1 cellular context compared by ENCODE assay signal in genomic region chr19:30229524-30230174, GRCh38.
TF ChIP-seq lines count a peak whose summit lies in the region.

No MANE protein-coding gene starts in this region.

TF ChIP-seq in HEK293, 187 proteins besides CTCF, POLR2A, EP300 and RAD21 (continued from another document and continues in another):
- TF ChIP-seq ZNF266 (tag by site-specific recombination; IDR thresholded peaks at IDR 0.05; ENCODE audit: low read depth) (no peak), ZFP41 (tag by site-specific recombination; IDR thresholded peaks at IDR 0.05; ENCODE audit: borderline replicate concordance) (no peak), PRDM1 (tag by site-specific recombination; IDR thresholded peaks at IDR 0.05) (peak; percentile 52), ZNF654 (tag by site-specific recombination; IDR thresholded peaks at IDR 0.05; ENCODE audit: low read depth) (no peak), MZF1 (tag by site-specific recombination; IDR thresholded peaks at IDR 0.05; ENCODE audit: borderline replicate concordance) (no peak), ZBTB17 (tag by site-specific recombination; IDR thresholded peaks at IDR 0.05) (peak; percentile 96), ZNF664 (tag by site-specific recombination; IDR thresholded peaks at IDR 0.05) (no peak), ZNF423 (tag by site-specific recombination; IDR thresholded peaks at IDR 0.05) (no peak), ZNF302 (tag by site-specific recombination; IDR thresholded peaks at IDR 0.05; ENCODE audit: low read depth) (no peak), HOXA7 (CRISPR knock-in tag; IDR thresholded peaks at IDR 0.05; ENCODE audit: borderline replicate concordance) (no peak), ZNF214 (tag by site-specific recombination; IDR thresholded peaks at IDR 0.05; ENCODE audit: borderline replicate concordance) (no peak), ZEB2 (tag by site-specific recombination; IDR thresholded peaks at IDR 0.05) (peak; percentile 79), ZNF510 (tag by site-specific recombination; IDR thresholded peaks at IDR 0.05; ENCODE audit: insufficient replicate concordance) (no peak), ZNF600 (tag by site-specific recombination; IDR thresholded peaks at IDR 0.05) (peak; percentile 100), ZNF114 (tag by site-specific recombination; IDR thresholded peaks at IDR 0.05) (no peak), ZNF501 (tag by site-specific recombination; IDR thresholded peaks at IDR 0.05) (no peak), KLF9 (tag by site-specific recombination; IDR thresholded peaks at IDR 0.05; ENCODE audit: low read depth) (no peak), ZNF140 (tag by site-specific recombination; IDR thresholded peaks at IDR 0.05) (no peak), PRDM4 (tag by site-specific recombination; IDR thresholded peaks at IDR 0.05) (no peak), ZNF624 (tag by site-specific recombination; IDR thresholded peaks at IDR 0.05) (no peak), ZNF645 (tag by site-specific recombination; IDR thresholded peaks at IDR 0.05) (no peak), ZNF112 (tag by site-specific recombination; IDR thresholded peaks at IDR 0.05) (no peak), FEZF1 (tag by site-specific recombination; IDR thresholded peaks at IDR 0.05) (no peak; the same call in 1 of the 2 replicates), HOXC10 (CRISPR knock-in tag; IDR thresholded peaks at IDR 0.05) (no peak), ZNF544 (tag by site-specific recombination; IDR thresholded peaks at IDR 0.05) (no peak), ZNF10 (tag by site-specific recombination; IDR thresholded peaks at IDR 0.05) (no peak), SALL2 (tag by site-specific recombination; IDR thresholded peaks at IDR 0.05; ENCODE audit: borderline replicate concordance) (no peak), ZNF830 (tag by site-specific recombination; IDR thresholded peaks at IDR 0.05; ENCODE audit: low read depth) (no peak), KLF10 (tag by site-specific recombination; IDR thresholded peaks at IDR 0.05) (no peak; the same call in 1 of the 2 replicates), BCL11A (tag by site-specific recombination; IDR thresholded peaks at IDR 0.05; ENCODE audit: low read depth) (peak; percentile 77; the same call in 1 of the 2 replicates), ZNF658 (tag by site-specific recombination; IDR thresholded peaks at IDR 0.05) (no peak), ZNF785 (tag by site-specific recombination; IDR thresholded peaks at IDR 0.05) (no peak; the same call in 1 of the 2 replicates), SCRT2 (tag by site-specific recombination; IDR thresholded peaks at IDR 0.05) (no peak), ZNF324 (tag by site-specific recombination; IDR thresholded peaks at IDR 0.05) (no peak), ZIC2 (tag by site-specific recombination; IDR thresholded peaks at IDR 0.05) (peak; percentile 89), ZBTB21 (tag by site-specific recombination; IDR thresholded peaks at IDR 0.05) (peak; percentile 98), ZNF837 (tag by site-specific recombination; IDR thresholded peaks at IDR 0.05) (no peak), ZNF354C (tag by site-specific recombination; IDR thresholded peaks at IDR 0.05; ENCODE audit: borderline replicate concordance, low read depth) (no peak), KLF8 (tag by site-specific recombination; IDR thresholded peaks at IDR 0.05) (peak; percentile 51; the same call in 1 of the 2 replicates), ZNF530 (tag by site-specific recombination; IDR thresholded peaks at IDR 0.05; ENCODE audit: low read depth) (no peak), SP3 (tag by site-specific recombination; IDR thresholded peaks at IDR 0.05) (no peak), ZNF335 (tag by site-specific recombination; conservative IDR thresholded peaks at IDR 0.05) (no peak; the same call in 1 of the 2 replicates), ZNF157 (tag by site-specific recombination; IDR thresholded peaks at IDR 0.05) (no peak), ZNF391 (tag by site-specific recombination; IDR thresholded peaks at IDR 0.05; ENCODE audit: borderline replicate concordance, low read depth) (no peak), MYNN (tag by site-specific recombination; IDR thresholded peaks at IDR 0.05; ENCODE audit: borderline replicate concordance) (no peak), ZNF660 (tag by site-specific recombination; IDR thresholded peaks at IDR 0.05) (peak; percentile 96), ZNF76 (tag by site-specific recombination; IDR thresholded peaks at IDR 0.05; ENCODE audit: borderline replicate concordance, low read depth) (no peak), ZNF23 (tag by site-specific recombination; IDR thresholded peaks at IDR 0.05; ENCODE audit: borderline replicate concordance) (no peak), ZNF670 (tag by site-specific recombination; IDR thresholded peaks at IDR 0.05; ENCODE audit: low read depth) (no peak), ZNF776 (tag by site-specific recombination; IDR thresholded peaks at IDR 0.05; ENCODE audit: borderline replicate concordance) (no peak), PRDM10 (tag by site-specific recombination; IDR thresholded peaks at IDR 0.05) (peak; percentile 37; the same call in 1 of the 2 replicates), ZNF549 (tag by site-specific recombination; IDR thresholded peaks at IDR 0.05) (no peak), ZNF514 (tag by site-specific recombination; IDR thresholded peaks at IDR 0.05) (no peak), ZSCAN4 (tag by site-specific recombination; IDR thresholded peaks at IDR 0.05) (no peak), REPIN1 (tag by site-specific recombination; IDR thresholded peaks at IDR 0.05; ENCODE audit: low read depth) (no peak), ZNF548 (tag by site-specific recombination; IDR thresholded peaks at IDR 0.05) (no peak), ZNF623 (tag by site-specific recombination; IDR thresholded peaks at IDR 0.05) (no peak), EGR2 (tag by site-specific recombination; IDR thresholded peaks at IDR 0.05; ENCODE audit: low read depth) (no peak)
- TF ChIP-seq, protein P1, sequence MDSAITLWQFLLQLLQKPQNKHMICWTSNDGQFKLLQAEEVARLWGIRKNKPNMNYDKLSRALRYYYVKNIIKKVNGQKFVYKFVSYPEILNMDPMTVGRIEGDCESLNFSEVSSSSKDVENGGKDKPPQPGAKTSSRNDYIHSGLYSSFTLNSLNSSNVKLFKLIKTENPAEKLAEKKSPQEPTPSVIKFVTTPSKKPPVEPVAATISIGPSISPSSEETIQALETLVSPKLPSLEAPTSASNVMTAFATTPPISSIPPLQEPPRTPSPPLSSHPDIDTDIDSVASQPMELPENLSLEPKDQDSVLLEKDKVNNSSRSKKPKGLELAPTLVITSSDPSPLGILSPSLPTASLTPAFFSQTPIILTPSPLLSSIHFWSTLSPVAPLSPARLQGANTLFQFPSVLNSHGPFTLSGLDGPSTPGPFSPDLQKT (IDR thresholded peaks at IDR 0.05; ENCODE audit: borderline replicate concordance, low read depth, low read length): no peak
- TF ChIP-seq, protein P2, sequence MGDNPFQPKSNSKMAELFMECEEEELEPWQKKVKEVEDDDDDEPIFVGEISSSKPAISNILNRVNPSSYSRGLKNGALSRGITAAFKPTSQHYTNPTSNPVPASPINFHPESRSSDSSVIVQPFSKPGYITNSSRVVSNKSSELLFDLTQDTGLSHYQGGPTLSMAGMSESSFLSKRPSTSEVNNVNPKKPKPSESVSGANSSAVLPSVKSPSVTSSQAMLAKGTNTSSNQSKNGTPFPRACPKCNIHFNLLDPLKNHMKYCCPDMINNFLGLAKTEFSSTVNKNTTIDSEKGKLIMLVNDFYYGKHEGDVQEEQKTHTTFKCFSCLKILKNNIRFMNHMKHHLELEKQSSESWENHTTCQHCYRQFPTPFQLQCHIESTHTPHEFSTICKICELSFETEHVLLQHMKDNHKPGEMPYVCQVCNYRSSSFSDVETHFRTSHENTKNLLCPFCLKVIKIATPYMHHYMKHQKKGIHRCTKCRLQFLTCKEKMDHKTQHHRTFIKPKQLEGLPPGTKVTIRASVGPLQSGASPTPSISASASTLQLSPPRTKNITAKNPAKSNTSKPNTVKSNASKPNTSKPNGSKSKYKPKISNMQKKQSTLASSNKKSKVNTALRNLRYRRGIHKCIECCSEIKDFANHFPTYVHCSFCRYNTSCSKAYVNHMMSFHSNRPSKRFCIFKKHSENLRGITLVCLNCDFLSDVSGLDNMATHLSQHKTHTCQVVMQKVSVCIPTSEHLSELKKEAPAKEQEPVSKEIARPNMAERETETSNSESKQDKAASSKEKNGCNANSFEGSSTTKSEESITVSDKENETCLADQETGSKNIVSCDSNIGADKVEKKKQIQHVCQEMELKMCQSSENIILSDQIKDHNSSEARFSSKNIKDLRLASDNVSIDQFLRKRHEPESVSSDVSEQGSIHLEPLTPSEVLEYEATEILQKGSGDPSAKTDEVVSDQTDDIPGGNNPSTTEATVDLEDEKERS (tag by site-specific recombination; IDR thresholded peaks at IDR 0.05): no peak
- TF ChIP-seq, protein P3, sequence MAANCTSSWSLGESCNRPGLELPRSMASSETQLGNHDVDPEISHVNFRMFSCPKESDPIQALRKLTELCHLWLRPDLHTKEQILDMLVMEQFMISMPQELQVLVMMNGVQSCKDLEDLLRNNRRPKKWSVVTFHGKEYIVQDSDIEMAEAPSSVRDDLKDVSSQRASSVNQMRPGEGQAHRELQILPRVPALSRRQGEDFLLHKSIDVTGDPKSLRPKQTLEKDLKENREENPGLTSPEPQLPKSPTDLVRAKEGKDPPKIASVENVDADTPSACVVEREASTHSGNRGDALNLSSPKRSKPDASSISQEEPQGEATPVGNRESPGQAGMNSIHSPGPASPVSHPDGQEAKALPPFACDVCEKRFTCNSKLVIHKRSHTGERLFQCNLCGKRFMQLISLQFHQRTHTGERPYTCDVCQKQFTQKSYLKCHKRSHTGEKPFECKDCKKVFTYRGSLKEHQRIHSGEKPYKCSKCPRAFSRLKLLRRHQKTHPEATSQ (tag by site-specific recombination; IDR thresholded peaks at IDR 0.05): no peak
- TF ChIP-seq, protein P4, sequence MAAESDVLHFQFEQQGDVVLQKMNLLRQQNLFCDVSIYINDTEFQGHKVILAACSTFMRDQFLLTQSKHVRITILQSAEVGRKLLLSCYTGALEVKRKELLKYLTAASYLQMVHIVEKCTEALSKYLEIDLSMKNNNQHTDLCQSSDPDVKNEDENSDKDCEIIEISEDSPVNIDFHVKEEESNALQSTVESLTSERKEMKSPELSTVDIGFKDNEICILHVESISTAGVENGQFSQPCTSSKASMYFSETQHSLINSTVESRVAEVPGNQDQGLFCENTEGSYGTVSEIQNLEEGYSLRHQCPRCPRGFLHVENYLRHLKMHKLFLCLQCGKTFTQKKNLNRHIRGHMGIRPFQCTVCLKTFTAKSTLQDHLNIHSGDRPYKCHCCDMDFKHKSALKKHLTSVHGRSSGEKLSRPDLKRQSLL (tag by site-specific recombination; IDR thresholded peaks at IDR 0.05): no peak
